ENCODE assay signal across 10 cellular contexts in the genomic region with DNA sequence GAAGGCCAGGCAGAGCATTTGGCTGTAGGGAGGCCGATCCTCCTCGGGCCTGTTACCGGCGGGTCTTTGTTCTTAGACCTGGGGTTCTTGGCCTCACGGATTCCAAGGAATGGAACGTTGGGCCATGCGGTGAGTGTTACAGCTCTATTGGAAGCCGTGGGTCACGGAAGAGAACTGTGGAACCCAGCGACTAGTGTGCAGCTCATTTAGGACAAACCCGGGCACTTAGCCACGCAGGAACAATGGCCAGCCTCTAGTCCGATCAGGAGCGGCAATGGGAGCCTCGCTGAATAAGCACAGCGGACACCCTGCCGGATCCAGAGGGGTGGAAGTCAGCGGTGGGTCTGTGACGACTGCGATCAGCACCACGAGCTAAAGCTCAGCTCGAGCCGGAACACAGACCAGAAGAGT. TPM values are rescaled to one million over a fixed set of nuclear protein-coding genes. Genes with fewer than 3 reads are reported as not detected.
DNase-seq lines count a peak whose midpoint lies in the region; ATAC-seq and TF ChIP-seq lines count a peak whose summit lies in the region.
"Had no signal": no experiment of that assay in that cellular context is flagged by ENCODE, and none has a peak within 500 bp of the region (broad histone marks: within the 10 kb centered on the region; RNA-seq: fewer than 3 reads in every experiment).

No MANE protein-coding gene starts in this region.

- no peaks in the 10 kb centered on the region for H3K9me3 Mint-ChIP-seq in IgD-negative memory B cell
- H3K9me3 Mint-ChIP-seq: activated CD4-positive, alpha-beta T cell treated with anti-CD3 and anti-CD28 coated beads, Interleukin-2, amount 10 ng/mL, durations not matched to agents 7 days and 5 days had no signal

- TF ChIP-seq CTCF in colonic mucosa (IDR thresholded peaks at IDR 0.05): no peak

- peaks cover 6% of the 10 kb centered on the region for H3K36me3 ChIP-seq in colonic mucosa

- H3K4me1 ChIP-seq in colonic mucosa: peaks cover 19% of the 10 kb centered on the region

- no peaks in the 10 kb centered on the region for H3K27me3 ChIP-seq in colonic mucosa

- peaks cover 2 to 9% (median 7%) of the 10 kb centered on the region in 3 donors for H3K4me1 Mint-ChIP-seq in IgD-negative memory B cell
- H3K4me1 Mint-ChIP-seq: activated CD4-positive, alpha-beta T cell treated with anti-CD3 and anti-CD28 coated beads, Interleukin-2, amount 10 ng/mL, durations not matched to agents 7 days and 5 days had no signal

- no peak overlapping the region for H3K4me3 Mint-ChIP-seq in IgD-negative memory B cell
- H3K4me3 Mint-ChIP-seq: activated CD4-positive, alpha-beta T cell treated with anti-CD3 and anti-CD28 coated beads, Interleukin-2, amount 10 ng/mL, durations not matched to agents 7 days and 5 days had no signal

- H3K27me3 Mint-ChIP-seq in IgD-negative memory B cell: no peaks in the 10 kb centered on the region
- H3K27me3 Mint-ChIP-seq: activated CD4-positive, alpha-beta T cell treated with anti-CD3 and anti-CD28 coated beads, Interleukin-2, amount 10 ng/mL, durations not matched to agents 7 days and 5 days had no signal

- H3K4me3 ChIP-seq in colonic mucosa: no peak overlapping the region

- peaks cover 3% of the 10 kb centered on the region for H3K36me3 Mint-ChIP-seq in IgD-negative memory B cell

- intact Hi-C loops in colonic mucosa (cut with DNase I): no loop called here

- peak overlapping the region; percentile 28 to 91 for H3K9ac ChIP-seq in colonic mucosa (ENCODE audit: low read depth in 2 of 2, low read length in 2 of 2)

- no peak for DNase-seq in colonic mucosa
- peak; percentile 77 for DNase-seq in midbrain (lab: John Stamatoyannopoulos, UW)
- peak in 43 of 49 donors; percentile 15 to 86 (median 56) for DNase-seq in substantia nigra (lab: John Stamatoyannopoulos, UW)
- DNase-seq in NCI-H774 (lab: John Stamatoyannopoulos, UW): no peak
- no peak for DNase-seq in DMS153 treated with DMSO at 0.1 percent for 48 hours (lab: John Stamatoyannopoulos, UW; ENCODE audit: unreplicated experiment)
- DNase-seq in NCI-H2107 (lab: John Stamatoyannopoulos, UW): no peak
- DNase-seq: activated CD4-positive, alpha-beta T cell treated with anti-CD3 and anti-CD28 coated beads, Interleukin-2, amount 10 ng/mL, durations not matched to agents 7 days and 5 days; NCI-H187 treated with DMSO at 0.1 percent for 48 hours had no signal

- ATAC-seq in HG02610 (IDR thresholded peaks at IDR 0.05; ENCODE audit: unreplicated experiment): no peak

- H3K27ac Mint-ChIP-seq in IgD-negative memory B cell: peak overlapping the region in 2 of 3 donors; percentile 73 to 90
- H3K27ac Mint-ChIP-seq: activated CD4-positive, alpha-beta T cell treated with anti-CD3 and anti-CD28 coated beads, Interleukin-2, amount 10 ng/mL, durations not matched to agents 7 days and 5 days had no signal

- H3K27ac ChIP-seq in colonic mucosa (peak overlapping the region; percentile 95), substantia nigra (ENCODE audit: low read depth, low read length, poor library complexity, severe bottlenecking) (peak overlapping the region; percentile 68)

- no peaks in the 10 kb centered on the region for H3K9me3 ChIP-seq in colonic mucosa

RNA-seq across cellular contexts. Expression of a gene that starts 53.9 kb away (rescaled TPM):
- 27.9 TPM for polyA plus RNA-seq in IgD-negative memory B cell
- total RNA-seq in colonic mucosa: 10 to 100 TPM; 26.6 to 50.6 TPM

Comparison
In these comparisons a context has a peak if more than half of its experiments do, and no peak if none do; other contexts are left out.
1. DNase-seq: peak in midbrain (single experiment) and substantia nigra (43 of 49); none in colonic mucosa (single experiment), NCI-H774 (single experiment), DMS153 treated with DMSO at 0.1 percent for 48 hours (single experiment) and NCI-H2107 (single experiment).